ENCODE assay signal across 34 cellular contexts in the genomic region with DNA sequence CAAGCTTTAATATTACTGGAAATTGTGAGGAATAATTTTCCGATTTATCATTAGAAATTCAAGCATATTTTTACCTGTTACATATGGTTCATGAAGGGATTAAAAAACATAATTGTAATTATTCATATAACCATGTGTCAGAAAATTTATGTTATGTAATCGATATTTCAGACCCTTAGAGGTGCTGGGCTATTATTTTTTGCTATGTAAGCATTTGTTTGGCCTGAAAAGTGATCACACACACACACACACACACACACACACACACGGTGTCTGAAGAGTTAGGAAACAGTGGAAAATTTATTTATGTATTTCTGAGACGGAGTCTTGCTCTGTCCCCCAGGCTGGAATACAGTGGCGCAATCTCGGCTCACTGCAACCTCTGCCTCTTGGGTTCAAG.
"Had no signal": no experiment of that assay in that cellular context is flagged by ENCODE, and none has a peak within 500 bp of the region (broad histone marks: within the 10 kb centered on the region; RNA-seq: fewer than 3 reads in every experiment).

No MANE protein-coding gene starts in this region.

- ATAC-seq: activated CD8-positive, alpha-beta T cell treated with anti-CD3 and anti-CD28 coated beads for 36 hours; activated naive CD4-positive, alpha-beta T cell treated with anti-CD3 and anti-CD28 coated beads, Interleukin-2, amount 50 U/mL, for 72 hours; activated T-cell treated with anti-CD3 and anti-CD28 coated beads, Interleukin-2, amount 50 U/mL, for 4 hours; activated T-cell treated with anti-CD3 and anti-CD28 coated beads, Interleukin-2, amount 50 U/mL, for 72 hours; activated T-helper 17 cell treated with anti-CD3 and anti-CD28 coated beads, Interleukin-2, amount 50 U/mL, for 72 hours; body of pancreas had no signal

- FAIRE-seq: astrocyte, TTC549 had no signal

- H3K27me3 ChIP-seq: adrenal gland, body of pancreas, brain microvascular endothelial cell, breast epithelium had no signal

- H3K9me3 ChIP-seq: adrenal gland, body of pancreas, breast epithelium had no signal

- H3K4me1 ChIP-seq: adrenal gland, body of pancreas, breast epithelium had no signal

- H3K4me3 ChIP-seq: adrenal gland, body of pancreas, breast epithelium had no signal

- DNase-seq: activated B cell treated with CpG ODN at 0.5 μM for 24 hours; activated CD4-positive, alpha-beta memory T cell treated with anti-CD3 and anti-CD28 coated beads for 36 hours; activated CD4-positive, alpha-beta T cell treated with anti-CD3 and anti-CD28 coated beads for 4 hours; activated CD4-positive, alpha-beta T cell treated with anti-CD3 and anti-CD28 coated beads, Interleukin-2, amount 10 ng/mL, durations not matched to agents 24 days and 14 days; activated CD4-positive, alpha-beta T cell treated with anti-CD3 and anti-CD28 coated beads, Interleukin-2, amount 50 U/mL, for 1 hour; activated CD4-positive, alpha-beta T cell treated with anti-CD3 and anti-CD28 coated beads, Interleukin-2, amount 50 U/mL, for 4 hours; activated CD4-positive, CD25-positive, alpha-beta regulatory T cell treated with anti-CD3 and anti-CD28 coated beads, Interleukin-2, amount 50 U/mL, for 72 hours; activated CD8-positive, alpha-beta memory T cell treated with anti-CD3 and anti-CD28 coated beads, Interleukin-2, amount 50 U/mL, for 4 hours; activated CD8-positive, alpha-beta T cell treated with anti-CD3 and anti-CD28 coated beads for 36 hours; activated effector memory CD4-positive, alpha-beta T cell treated with anti-CD3 and anti-CD28 coated beads, Interleukin-2, amount 50 U/mL, for 16 hours; activated gamma-delta T cell treated with Interleukin-2 at 50 U/mL for 16 hours; activated naive CD4-positive, alpha-beta T cell; activated naive CD4-positive, alpha-beta T cell treated with anti-CD3 and anti-CD28 coated beads for 36 hours; activated naive CD4-positive, alpha-beta T cell treated with anti-CD3 and anti-CD28 coated beads, Interleukin-2, amount 50 U/mL, for 16 hours; activated naive CD8-positive, alpha-beta T cell treated with anti-CD3 and anti-CD28 coated beads for 36 hours; activated T-cell treated with anti-CD3 and anti-CD28 coated beads for 4 hours; activated T-cell treated with anti-CD3 and anti-CD28 coated beads, Interleukin-2, amount 50 U/mL, for 1 hour; activated T-cell treated with anti-CD3 and anti-CD28 coated beads, Interleukin-2, amount 50 U/mL, for 4 hours; activated T-cell treated with anti-CD3 and anti-CD28 coated beads, Interleukin-2, amount 50 U/mL, for 72 hours; adrenal gland; amniotic stem cell; aorta; body of pancreas; brain microvascular endothelial cell; central memory CD4-positive, alpha-beta T cell; T-helper 1 cell; T-helper 2 cell; T-helper 9 cell had no signal

- H3K27ac ChIP-seq: adrenal gland, body of pancreas, brain microvascular endothelial cell, breast epithelium, VCaP had no signal

- H3K36me3 ChIP-seq: adrenal gland, brain microvascular endothelial cell, breast epithelium had no signal
